11 cellular contexts compared by ENCODE assay signal in the genomic region with DNA sequence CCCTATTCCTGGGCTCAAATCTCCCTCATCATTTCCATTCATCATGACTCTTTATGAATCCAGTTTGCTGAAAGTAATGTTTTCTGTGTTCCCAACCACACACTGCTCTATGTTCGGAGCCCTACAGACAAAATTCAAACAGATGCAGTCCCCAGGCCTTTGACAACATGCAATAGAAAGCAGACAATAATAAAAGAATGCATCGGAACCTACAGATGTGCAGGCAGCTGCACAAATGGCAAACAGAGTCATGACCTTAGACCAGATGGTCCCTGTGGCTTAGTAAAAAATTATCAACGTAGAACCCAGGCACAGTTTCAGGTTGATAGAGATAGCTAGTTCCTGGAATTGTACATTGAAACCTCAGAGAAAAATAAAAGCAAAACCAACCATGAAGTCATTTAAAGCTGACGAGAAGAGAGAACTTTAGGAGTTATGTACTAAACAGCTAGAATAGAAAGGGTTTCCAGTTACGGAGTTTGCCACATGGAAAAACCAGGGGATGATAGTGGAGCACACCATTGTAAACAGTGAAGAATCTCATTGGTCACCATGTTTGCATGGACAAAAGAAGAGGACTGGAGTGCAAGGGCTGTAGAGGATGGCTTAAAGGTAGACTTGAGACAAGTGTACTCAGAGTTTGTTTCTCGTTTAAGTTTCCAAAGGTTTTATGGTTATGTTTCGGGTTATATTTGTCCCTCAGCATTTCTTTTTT. TPM values are rescaled to one million over a fixed set of nuclear protein-coding genes. Genes with fewer than 3 reads are reported as not detected.
DNase-seq lines count a peak whose midpoint lies in the region; ATAC-seq and FAIRE-seq lines count a peak whose summit lies in the region.
"Had no signal": no experiment of that assay in that cellular context is flagged by ENCODE, and none has a peak within 500 bp of the region (broad histone marks: within the 10 kb centered on the region; RNA-seq: fewer than 3 reads in every experiment).

No MANE protein-coding gene starts in this region.

- no peaks in the 10 kb centered on the region for H3K36me3 Mint-ChIP-seq in activated naive CD4-positive, alpha-beta T cell treated with anti-CD3 and anti-CD28 coated beads, Interleukin-2, amount 50 U/mL, for 72 hours

- H3K27ac Mint-ChIP-seq in activated naive CD4-positive, alpha-beta T cell treated with anti-CD3 and anti-CD28 coated beads, Interleukin-2, amount 50 U/mL, for 72 hours: peak overlapping the region; percentile 97 to 100

- FAIRE-seq in HTR-8/SVneo (lab: Jason Lieb, UNC): no peak
- FAIRE-seq: endometrium had no signal

- H3K9me3 Mint-ChIP-seq in activated naive CD4-positive, alpha-beta T cell treated with anti-CD3 and anti-CD28 coated beads, Interleukin-2, amount 50 U/mL, for 72 hours: peaks cover 0 to 4% of the 10 kb centered on the region in 2 donors

- intact Hi-C loops in Right ventricle myocardium inferior (cut with DNase I) (no loop called here), posterior cingulate gyrus (cut with DNase I) (no loop called here)

- peak in 1 of 2 donors; percentile 31 for DNase-seq in activated naive CD4-positive, alpha-beta T cell treated with anti-CD3 and anti-CD28 coated beads, Interleukin-2, amount 50 U/mL, for 72 hours (ENCODE audit: low spot score in 2 of 2)
- DNase-seq in Right ventricle myocardium inferior (ENCODE audit: missing footprints): no peak
- no peak for DNase-seq in posterior cingulate gyrus
- no peak for DNase-seq in amniotic stem cell (lab: John Stamatoyannopoulos, UW)
- no peak for DNase-seq in HTR-8/SVneo (ENCODE audit: insufficient read length, low spot score)
- DNase-seq: left ventricle myocardium inferior, NCI-H1092 treated with DMSO at 0.1 percent for 48 hours had no signal

- ATAC-seq in GM18517 (IDR thresholded peaks at IDR 0.05; ENCODE audit: unreplicated experiment): peak; percentile 80
- peak; percentile 78 for ATAC-seq in GM21423 (IDR thresholded peaks at IDR 0.05; ENCODE audit: unreplicated experiment)
- ATAC-seq in HG03354 (IDR thresholded peaks at IDR 0.05; ENCODE audit: poor library complexity, severe bottlenecking, unreplicated experiment): peak; percentile 81
- peak; percentile 49 to 69 for ATAC-seq in activated naive CD4-positive, alpha-beta T cell treated with anti-CD3 and anti-CD28 coated beads, Interleukin-2, amount 50 U/mL, for 72 hours
- no peak for ATAC-seq in Right ventricle myocardium inferior

RNA-seq across cellular contexts. Expression of gene ACVR1, which starts 23.2 kb away (rescaled TPM):
- total RNA-seq in activated naive CD4-positive, alpha-beta T cell treated with anti-CD3 and anti-CD28 coated beads, Interleukin-2, amount 50 U/mL, for 72 hours: 10 to 100 TPM; 16.0 to 27.0 TPM
- total RNA-seq in Right ventricle myocardium inferior: 25.3 TPM
